11 cellular contexts compared by ENCODE assay signal in the genomic region with DNA sequence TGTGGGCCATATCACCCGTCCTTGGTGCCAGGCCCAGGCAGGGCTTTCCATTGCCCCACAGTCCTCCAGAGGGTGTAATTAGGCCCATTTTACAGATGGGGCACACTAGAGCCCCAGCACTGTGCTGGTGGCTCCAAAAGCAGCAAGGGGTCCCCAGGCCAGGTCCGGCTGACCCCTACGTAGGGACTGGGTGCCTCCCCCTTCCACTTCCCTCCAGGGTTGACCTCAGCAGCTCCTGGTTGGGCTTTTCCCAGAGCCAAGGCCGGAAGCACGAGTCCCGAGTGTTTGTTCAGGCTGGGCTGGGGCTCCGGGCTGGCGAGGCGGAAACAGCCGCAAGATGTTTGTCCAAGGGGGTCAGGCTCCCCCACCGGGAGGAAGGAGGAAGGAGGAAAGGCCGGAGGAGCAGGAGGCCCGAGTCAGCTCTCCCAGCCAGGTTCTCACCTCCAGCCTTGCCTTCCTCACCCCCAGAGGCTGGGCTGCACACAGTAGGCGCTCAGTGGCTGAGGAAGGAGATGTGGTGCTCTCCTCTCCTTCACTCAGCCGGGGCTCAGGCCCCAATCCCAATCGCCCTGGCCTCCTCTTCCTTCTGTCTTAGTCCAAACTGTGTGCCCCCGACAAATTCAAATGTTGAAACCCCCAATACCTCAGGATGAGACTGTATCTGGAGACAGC. TPM values are rescaled to one million over a fixed set of nuclear protein-coding genes. Genes with fewer than 3 reads are reported as not detected.
A peak's percentile ranks its signal among the peaks of the same experiment; 100 is the strongest.
DNase-seq lines count a peak whose midpoint lies in the region; ATAC-seq and TF ChIP-seq lines count a peak whose summit lies in the region.
"Had no signal": no experiment of that assay in that cellular context is flagged by ENCODE, and none has a peak within 500 bp of the region (broad histone marks: within the 10 kb centered on the region; RNA-seq: fewer than 3 reads in every experiment).

No MANE protein-coding gene starts in this region.

- 81% methylated on average over 10 of the region's 17 CpGs for WGBS in suprapubic skin

- no peaks in the 10 kb centered on the region for H3K9me3 Mint-ChIP-seq in HFFc6

- H3K36me3 Mint-ChIP-seq in HFFc6 (ENCODE audit: low read depth): no peaks in the 10 kb centered on the region

- peaks cover 80% of the 10 kb centered on the region for H3K4me1 ChIP-seq in suprapubic skin

- H3K4me3 Mint-ChIP-seq in HFFc6: no peak overlapping the region

- ATAC-seq in GM21390 (IDR thresholded peaks at IDR 0.05; ENCODE audit: unreplicated experiment): no peak

- no peaks in the 10 kb centered on the region for H3K36me3 ChIP-seq in suprapubic skin

- TF ChIP-seq EP300 in suprapubic skin (IDR thresholded peaks at IDR 0.05): no peak

- no peaks in the 10 kb centered on the region for H3K9me3 ChIP-seq in suprapubic skin

- no peaks in the 10 kb centered on the region for H3K27me3 ChIP-seq in suprapubic skin

- no peak for TF ChIP-seq POLR2A in suprapubic skin (IDR thresholded peaks at IDR 0.05)

- no peak overlapping the region for H3K4me3 ChIP-seq in suprapubic skin

- H3K27ac ChIP-seq in suprapubic skin: peak overlapping the region; percentile 58

- DNase-seq in HFFc6 (no peak), dermis microvascular lymphatic vessel endothelial cell (ENCODE audit: low read depth in 2 of 2) (peak; percentile 58 to 96), lung microvascular endothelial cell (ENCODE audit: low read depth in 2 of 2) (peak; percentile 77 to 96), suprapubic skin (ENCODE audit: low spot score in 2 of 2) (peak; percentile 85 to 89), NCI-H1048 (lab: John Stamatoyannopoulos, UW) (no peak), RKO (ENCODE audit: low spot score) (no peak)
- DNase-seq: activated CD4-positive, alpha-beta T cell treated with anti-CD3 and anti-CD28 coated beads for 1 hour; activated naive CD4-positive, alpha-beta T cell treated with anti-CD3 and anti-CD28 coated beads, Interleukin-2, amount 50 U/mL, for 16 hours; NCI-H2081 treated with DMSO at 0.1 percent for 48 hours; RPMI8226 had no signal

- H3K27me3 Mint-ChIP-seq in HFFc6 (ENCODE audit: insufficient read depth): peaks cover 3% of the 10 kb centered on the region

- H3K4me1 Mint-ChIP-seq in HFFc6 (ENCODE audit: low read depth): peaks cover 45% of the 10 kb centered on the region

- no peak overlapping the region for H3K27ac Mint-ChIP-seq in HFFc6

- TF ChIP-seq CTCF in HFFc6 (IDR thresholded peaks at IDR 0.05): peak; percentile 12; the same call in 1 of the 2 replicates
- TF ChIP-seq CTCF in suprapubic skin (IDR thresholded peaks at IDR 0.05): no peak

RNA-seq across cellular contexts. Expression of gene PLXND1, which starts 17.1 kb away (rescaled TPM):
- total RNA-seq in HFFc6 (2021; fragmentation: NEBNext Ultra II Directional; extraction: Animal tissue kit (Norgen Biotek cat#: 25700)): 100 to 1,000 TPM in 5 of 6 experiments, 10 to 100 TPM in 1; 86.7 to 118 (median 108) TPM
- 273 and 392 TPM in 2 replicates for total RNA-seq in dermis microvascular lymphatic vessel endothelial cell
- 131 and 262 TPM in 2 replicates for total RNA-seq in lung microvascular endothelial cell
- 10 to 100 TPM; 19.0 to 51.0 (median 30.8) TPM for total RNA-seq in suprapubic skin

Comparison
In these comparisons a context has a peak if more than half of its experiments do, and no peak if none do; other contexts are left out.
1. DNase-seq: peak in dermis microvascular lymphatic vessel endothelial cell (2 of 2), lung microvascular endothelial cell (2 of 2) and suprapubic skin (2 of 2); none in HFFc6 (single experiment), NCI-H1048 (single experiment) and RKO (single experiment).